Comparison of ENCODE assay signal across 10 cellular contexts in the genomic region with DNA sequence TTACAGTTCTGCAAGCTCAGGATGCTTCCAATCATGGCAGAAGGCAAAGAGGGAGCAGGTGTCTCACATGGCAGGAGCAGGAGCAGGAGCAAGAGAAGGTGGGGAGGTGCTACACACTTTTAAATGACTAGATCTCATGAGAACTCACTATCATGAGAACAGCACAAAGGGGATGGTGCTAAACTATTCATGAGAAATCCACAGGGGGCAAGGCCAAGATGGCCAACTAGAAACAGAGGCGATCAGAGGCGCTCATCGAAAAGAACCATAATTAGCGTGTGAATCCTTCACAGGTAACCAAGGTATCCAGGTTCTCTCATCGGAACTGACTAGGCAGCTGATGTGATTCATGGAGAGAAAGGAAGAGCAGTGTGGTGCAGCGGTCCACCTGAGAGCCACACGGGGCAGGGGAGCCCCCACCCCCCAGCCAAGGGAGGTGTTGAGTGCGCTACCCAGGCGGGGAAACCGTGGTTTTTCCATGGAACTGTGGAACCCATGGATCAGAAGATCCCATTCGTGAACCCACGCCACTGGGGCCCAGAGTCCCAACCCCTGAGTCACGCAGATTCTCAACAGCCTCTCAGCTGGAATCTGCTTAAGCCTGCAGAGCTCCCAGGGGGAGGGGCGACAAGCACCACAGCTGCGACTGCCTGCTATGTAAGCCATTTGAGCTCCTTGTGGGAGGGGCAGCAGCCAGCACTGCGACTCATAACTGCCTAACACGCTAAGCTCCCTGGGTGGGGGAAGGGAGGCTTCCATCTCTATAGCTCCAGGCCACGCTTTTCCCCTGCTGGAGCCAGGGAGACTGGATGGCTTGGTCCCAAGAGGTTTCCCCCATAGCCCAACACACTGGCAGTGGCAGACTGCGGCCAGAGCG. TPM values are rescaled to one million over a fixed set of nuclear protein-coding genes. Genes with fewer than 3 reads are reported as not detected.
DNase-seq lines count a peak whose midpoint lies in the region; ATAC-seq, FAIRE-seq and TF ChIP-seq lines count a peak whose summit lies in the region.
"Had no signal": no experiment of that assay in that cellular context is flagged by ENCODE, and none has a peak within 500 bp of the region (broad histone marks: within the 10 kb centered on the region; RNA-seq: fewer than 3 reads in every experiment).

No MANE protein-coding gene starts in this region.

- no peak for FAIRE-seq in bronchial epithelial cell (lab: Jason Lieb, UNC)
- FAIRE-seq: pancreas had no signal

- H3K27me3 ChIP-seq in GM23338 (ENCODE audit: insufficient read depth) = no peaks in the 10 kb centered on the region
- no peaks in the 10 kb centered on the region for H3K27me3 ChIP-seq in bronchial epithelial cell (ENCODE audit: control insufficient read depth, insufficient read depth, low read length)
- H3K27me3 ChIP-seq in adrenal gland = peaks cover 13% of the 10 kb centered on the region

- no peaks in the 10 kb centered on the region for H3F3A ChIP-seq in GM23338 (replicated peaks; ENCODE audit: low read depth)

- no peak overlapping the region for H2AFZ ChIP-seq in GM23338

- H3K36me3 Mint-ChIP-seq in GM23338 (ENCODE audit: low read depth) (no peaks in the 10 kb centered on the region), neural crest cell (ENCODE audit: low read depth) (peaks cover 3% of the 10 kb centered on the region), T-cell (no peaks in the 10 kb centered on the region)
- H3K36me3 Mint-ChIP-seq: activated naive CD4-positive, alpha-beta T cell treated with anti-CD3 and anti-CD28 coated beads, Interleukin-2, amount 10 ng/mL, durations not matched to agents 7 days and 5 days had no signal

- H3K9me3 ChIP-seq in adrenal gland (replicated peaks in 1 of 3) = no peaks in the 10 kb centered on the region
- H3K9me3 ChIP-seq: pancreas had no signal

- 0 out of 2 replicates have a peak overlapping the region, but pooled peaks have one; percentile 14 for H3K27ac ChIP-seq in GM23338 (ENCODE audit: low read depth)
- no peak overlapping the region for H3K27ac ChIP-seq in adrenal gland
- H3K27ac ChIP-seq: pancreas had no signal

- H3K4me3 Mint-ChIP-seq in GM23338 = no peak overlapping the region; the same call in 2 of the 3 replicates
- H3K4me3 Mint-ChIP-seq in neural crest cell = peak overlapping the region; percentile 15
- H3K4me3 Mint-ChIP-seq in T-cell = no peak overlapping the region
- H3K4me3 Mint-ChIP-seq: activated naive CD4-positive, alpha-beta T cell treated with anti-CD3 and anti-CD28 coated beads, Interleukin-2, amount 10 ng/mL, durations not matched to agents 7 days and 5 days had no signal

- H3K4me2 ChIP-seq in GM23338 = no peak overlapping the region

- no peaks in the 10 kb centered on the region for H3K79me2 ChIP-seq in GM23338 (replicated peaks; ENCODE audit: insufficient read depth)

- H3K9me3 Mint-ChIP-seq in GM23338 (no peaks in the 10 kb centered on the region; the same call in 1 of the 3 replicates), neural crest cell (peaks cover 25% of the 10 kb centered on the region), T-cell (no peaks in the 10 kb centered on the region)
- H3K9me3 Mint-ChIP-seq: activated naive CD4-positive, alpha-beta T cell treated with anti-CD3 and anti-CD28 coated beads, Interleukin-2, amount 10 ng/mL, durations not matched to agents 7 days and 5 days had no signal

- peaks cover 5% of the 10 kb centered on the region for H3K27me3 Mint-ChIP-seq in GM23338 (ENCODE audit: insufficient read depth, low read depth, poor library complexity)
- H3K27me3 Mint-ChIP-seq in neural crest cell (ENCODE audit: low read depth) = peaks cover 16% of the 10 kb centered on the region
- peaks cover 0 to 27% of the 10 kb centered on the region in 2 donors for H3K27me3 Mint-ChIP-seq in T-cell

- H3K27ac Mint-ChIP-seq in GM23338 (peak overlapping the region; percentile 36; the same call in 1 of the 2 replicates), neural crest cell (ENCODE audit: unreplicated experiment) (no peak overlapping the region), T-cell (no peak overlapping the region)
- H3K27ac Mint-ChIP-seq: activated naive CD4-positive, alpha-beta T cell treated with anti-CD3 and anti-CD28 coated beads, Interleukin-2, amount 10 ng/mL, durations not matched to agents 7 days and 5 days had no signal

- POLR2A ChIA-PET in T-cell (lab: Charles Lee) = no interaction called here

- CTCF ChIA-PET in T-cell (lab: Charles Lee) = no interaction called here

- no peak for TF ChIP-seq POLR2A in adrenal gland (IDR thresholded peaks at IDR 0.05)

- no peaks in the 10 kb centered on the region for H3K36me3 ChIP-seq in GM23338 (ENCODE audit: insufficient read depth)
- H3K36me3 ChIP-seq in bronchial epithelial cell (ENCODE audit: control insufficient read depth, insufficient read depth, low read length) = no peaks in the 10 kb centered on the region
- H3K36me3 ChIP-seq in adrenal gland (replicated peaks in 1 of 2) = no peaks in the 10 kb centered on the region
- H3K36me3 ChIP-seq: pancreas had no signal

- ATAC-seq in GM23338 = peak; percentile 90
- no peak for ATAC-seq in T-cell (replicated peaks in 1 of 4)
- ATAC-seq in HG03460 (IDR thresholded peaks at IDR 0.05; ENCODE audit: unreplicated experiment) = no peak
- ATAC-seq: pancreas had no signal

- peaks cover 5% of the 10 kb centered on the region for H3K4me1 Mint-ChIP-seq in GM23338
- peaks cover 5% of the 10 kb centered on the region for H3K4me1 Mint-ChIP-seq in neural crest cell
- H3K4me1 Mint-ChIP-seq in T-cell = no peaks in the 10 kb centered on the region
- H3K4me1 Mint-ChIP-seq: activated naive CD4-positive, alpha-beta T cell treated with anti-CD3 and anti-CD28 coated beads, Interleukin-2, amount 10 ng/mL, durations not matched to agents 7 days and 5 days had no signal

- TF ChIP-seq CTCF in GM23338 (conservative IDR thresholded peaks at IDR 0.05; ENCODE audit: low read depth in 2 of 2) (no peak), bronchial epithelial cell (IDR thresholded peaks at IDR 0.05; ENCODE audit: insufficient read depth, low read length, severe bottlenecking) (no peak), neural crest cell (conservative IDR thresholded peaks at IDR 0.05) (no peak), adrenal gland (IDR thresholded peaks at IDR 0.05) (no peak)

- no peak overlapping the region for H3K4me3 ChIP-seq in GM23338
- H3K4me3 ChIP-seq in bronchial epithelial cell (ENCODE audit: low read depth, low read length) = no peak overlapping the region
- no peak overlapping the region for H3K4me3 ChIP-seq in adrenal gland
- H3K4me3 ChIP-seq: pancreas had no signal

- 59 to 89% (median 81%) methylated on average over 7 to 20 of the region's 20 CpGs for WGBS in adrenal gland, 4 donors

- no peaks in the 10 kb centered on the region for H4K20me1 ChIP-seq in GM23338 (replicated peaks; ENCODE audit: insufficient read depth)

- peaks cover 8% of the 10 kb centered on the region for H3K4me1 ChIP-seq in GM23338 (ENCODE audit: insufficient read depth)
- no peaks in the 10 kb centered on the region for H3K4me1 ChIP-seq in adrenal gland (replicated peaks in 1 of 2)
- H3K4me1 ChIP-seq: pancreas had no signal

- intact Hi-C loops in adrenal gland (cut with DNase I) = no loop called here

- peak; percentile 65 for DNase-seq in GM23338 (ENCODE audit: low spot score)
- DNase-seq in NCI-H2107 treated with DMSO at 0.1 percent for 48 hours (lab: John Stamatoyannopoulos, UW; ENCODE audit: unreplicated experiment) = peak; percentile 33
- DNase-seq in bronchial epithelial cell (ENCODE audit: low read depth) = peak; percentile 40
- DNase-seq in neural crest cell (ENCODE audit: low read depth, low spot score) = no peak
- DNase-seq in T-cell = no peak
- DNase-seq in adrenal gland = no peak
- DNase-seq: activated naive CD4-positive, alpha-beta T cell treated with anti-CD3 and anti-CD28 coated beads, Interleukin-2, amount 10 ng/mL, durations not matched to agents 7 days and 5 days; NCI-H1092 had no signal

- H3K9me2 ChIP-seq in GM23338 (ENCODE audit: insufficient read depth) = no peaks in the 10 kb centered on the region

TF ChIP-seq in GM23338, 12 proteins besides CTCF, POLR2A, EP300 and RAD21 (continues in another document):
- TF ChIP-seq CREB1 (CRISPR knock-in tag; IDR thresholded peaks at IDR 0.05; ENCODE audit: low read depth) = no peak
- no peak for TF ChIP-seq EZH2 (IDR thresholded peaks at IDR 0.05; ENCODE audit: low read depth, unreplicated experiment)

RNA-seq across cellular contexts. Expression of a gene that starts 46.7 kb away (rescaled TPM):
- 2.3 and 4.0 TPM in 2 replicates for total RNA-seq in GM23338 (2014; rRNA removed; shearing (Covaris generic))
- polyA plus RNA-seq in GM23338 (2016; fragmentation: Nextera tagmentation; extraction: Ambion mirVana) (1.6 and 2.0 TPM in 2 replicates), adrenal gland (not detected)
- total RNA-seq in bronchial epithelial cell (not detected in 2 replicates), neural crest cell (not detected in 2 replicates), T-cell (not detected), adrenal gland (under 1 TPM in 2 of 8 donors, not detected in 6; 0.15 to 0.18 TPM)
- total RNA-seq: pancreas had no signal
- polyA plus RNA-seq: pancreas had no signal

Comparison
In these comparisons a context has a peak if more than half of its experiments do, and no peak if none do; other contexts are left out.
1. DNase-seq: peak in GM23338 (single experiment), NCI-H2107 treated with DMSO at 0.1 percent for 48 hours (single experiment) and bronchial epithelial cell (single experiment); none in neural crest cell (single experiment), T-cell (0 of 34) and adrenal gland (0 of 7).